In genomic region chr2:199186226-199186864, GRCh38 we compare ENCODE assay signal across 14 cellular contexts.
A peak's percentile ranks its signal among the peaks of the same experiment; 100 is the strongest.
DNase-seq lines count a peak whose midpoint lies in the region; FAIRE-seq and TF ChIP-seq lines count a peak whose summit lies in the region.
"Had no signal": no experiment of that assay in that cellular context is flagged by ENCODE, and none has a peak within 500 bp of the region (broad histone marks: within the 10 kb centered on the region; RNA-seq: fewer than 3 reads in every experiment).

No MANE protein-coding gene starts in this region.

- no peak overlapping the region for H4K8ac ChIP-seq in H1 (ENCODE audit: extremely low read depth, insufficient read depth, low read length)
- no peak overlapping the region for H4K8ac ChIP-seq in neuronal stem cell (ENCODE audit: low read depth, low read length)

- no peaks in the 10 kb centered on the region for H3K23me2 ChIP-seq in H1 (ENCODE audit: low read depth, low read length)

- H3K27me3 ChIP-seq in HUES48 (ENCODE audit: control insufficient read depth, insufficient read depth, low read length) (no peaks in the 10 kb centered on the region), H1 (replicated peaks in 1 of 4; ENCODE audit: control insufficient read depth in 3 of 4, extremely low read depth in 1 of 4, insufficient read depth in 3 of 4, low read length in 3 of 4) (no peaks in the 10 kb centered on the region), neuronal stem cell (ENCODE audit: control insufficient read depth in 3 of 3, insufficient read depth in 3 of 3, low read depth in 1 of 3, low read length in 3 of 3) (no peaks in the 10 kb centered on the region), dorsolateral prefrontal cortex (no peaks in the 10 kb centered on the region), brain microvascular endothelial cell (replicated peaks) (no peaks in the 10 kb centered on the region)

- no peaks in the 10 kb centered on the region for H3K36me3 ChIP-seq in HUES48 (ENCODE audit: control insufficient read depth, insufficient read depth, low read length)
- H3K36me3 ChIP-seq in H1 (ENCODE audit: control insufficient read depth in 2 of 4, insufficient read depth in 4 of 4, low read length in 3 of 4), result no peaks in the 10 kb centered on the region
- H3K36me3 ChIP-seq in neuronal stem cell (replicated peaks in 1 of 2; ENCODE audit: control insufficient read depth in 2 of 2, insufficient read depth in 2 of 2, low read length in 2 of 2), result no peaks in the 10 kb centered on the region
- H3K36me3 ChIP-seq in brain microvascular endothelial cell (replicated peaks), result no peaks in the 10 kb centered on the region

- TF ChIP-seq EP300 in H1 (IDR thresholded peaks at IDR 0.05; ENCODE audit: borderline replicate concordance in 1 of 2, low read depth in 2 of 2, low read length in 2 of 2), result no peak

- H2AK5ac ChIP-seq in H1 (ENCODE audit: low read depth, low read length) (no peak overlapping the region), neuronal stem cell (ENCODE audit: low read depth, low read length) (no peak overlapping the region)

- H3K9me3 ChIP-seq in HUES48 (ENCODE audit: control insufficient read depth, insufficient read depth, low read length) (no peaks in the 10 kb centered on the region), H1 (ENCODE audit: insufficient read depth in 2 of 2, low read depth in 1 of 2, low read length in 1 of 2) (no peaks in the 10 kb centered on the region), neuronal stem cell (replicated peaks in 1 of 2; ENCODE audit: control insufficient read depth in 2 of 2, insufficient read depth in 1 of 2, low read depth in 1 of 2, low read length in 2 of 2) (no peaks in the 10 kb centered on the region)

- H3K56ac ChIP-seq in H1 (replicated peaks; ENCODE audit: insufficient read length, low read depth, low read length), result no peak overlapping the region

- H3K14ac ChIP-seq in H1 (ENCODE audit: insufficient read length), result no peak overlapping the region
- H3K14ac ChIP-seq in neuronal stem cell (ENCODE audit: low read length), result no peak overlapping the region

- no peak overlapping the region for H3K23ac ChIP-seq in H1 (ENCODE audit: insufficient read length)
- no peak overlapping the region for H3K23ac ChIP-seq in neuronal stem cell (ENCODE audit: low read depth, low read length, poor library complexity)

- DNase-seq in NCI-H526 treated with DMSO at 0.1 percent for 48 hours (lab: John Stamatoyannopoulos, UW) (peak; percentile 58), H1 (ENCODE audit: low read depth in 1 of 2, low spot score in 2 of 2) (peak in 1 of 2 experiments; percentile 25), neuronal stem cell (ENCODE audit: low spot score) (no peak), dorsolateral prefrontal cortex (no peak), SKM-1 treated with dmso at 0.1 percent for 144 hours (lab: John Stamatoyannopoulos, UW; ENCODE audit: unreplicated experiment) (no peak), brain microvascular endothelial cell (no peak)
- DNase-seq: CD8-positive, alpha-beta T cell; GM23248; HFFc6; Kasumi-1; NCI-H1417 treated with DMSO at 0.1 percent for 48 hours; NCI-H2029 treated with DMSO at 0.1 percent for 48 hours; SW 1271 had no signal

- H2AFZ ChIP-seq in H1 (ENCODE audit: low read length) (no peak overlapping the region), neuronal stem cell (ENCODE audit: low read length) (peak overlapping the region; percentile 66)
- H2AFZ ChIP-seq: GM23248 had no signal

- in situ Hi-C loops in brain microvascular endothelial cell (cut with HindIII; ENCODE audit: low pct_ligation_motif_present, low sequenced_read_pairs), result no loop called here

- CTCF ChIA-PET in H1 (lab: Charles Lee; ENCODE audit: partially characterized antibody), result interaction anchor here (1.4 kb wide), 1 partner anchor 72 kb away, joined by 4 read pairs; no protein-coding TSS in a partner anchor

- FAIRE-seq in H1 (lab: Jason Lieb, UNC), result peak; percentile 13

- H3K79me1 ChIP-seq in H1 (ENCODE audit: low read depth, low read length) (no peaks in the 10 kb centered on the region), neuronal stem cell (ENCODE audit: low read depth, low read length) (no peaks in the 10 kb centered on the region)

- no peaks in the 10 kb centered on the region for H3K79me2 ChIP-seq in H1 (ENCODE audit: control insufficient read depth in 1 of 2, insufficient read depth in 2 of 2, low read length in 2 of 2)

- POLR2A ChIA-PET in H1 (lab: Charles Lee; ENCODE audit: partially characterized antibody), result no interaction called here

- no peak for TF ChIP-seq CTCF in H1 (IDR thresholded peaks at IDR 0.05; ENCODE audit: control extremely low read depth in 1 of 3, insufficient read depth in 1 of 3, low read depth in 1 of 3, low read length in 3 of 3)
- TF ChIP-seq CTCF in dorsolateral prefrontal cortex (IDR thresholded peaks at IDR 0.05 in 54 of 56, conservative IDR thresholded peaks at IDR 0.05 in 2 of 56; ENCODE audit: low read depth in 1 of 56, partially characterized antibody in 56 of 56), result no peak
- no peak for TF ChIP-seq CTCF in brain microvascular endothelial cell (IDR thresholded peaks at IDR 0.05; ENCODE audit: low read depth, low read length, missing control alignments)

- H2BK15ac ChIP-seq in H1 (ENCODE audit: low read length) (no peak overlapping the region), neuronal stem cell (ENCODE audit: low read length) (no peak overlapping the region)

- no peaks in the 10 kb centered on the region for H4K20me1 ChIP-seq in H1 (replicated peaks in 1 of 2; ENCODE audit: control insufficient read depth in 1 of 2, insufficient read depth in 2 of 2, low read length in 2 of 2)

- peak overlapping the region; percentile 85 for H3K27ac ChIP-seq in HUES48 (ENCODE audit: low read depth, low read length)
- H3K27ac ChIP-seq in H1 (ENCODE audit: low read depth, low read length), result no peak overlapping the region
- H3K27ac ChIP-seq in neuronal stem cell (replicated peaks; ENCODE audit: low read length), result no peak overlapping the region
- H3K27ac ChIP-seq in dorsolateral prefrontal cortex, result no peak overlapping the region
- H3K27ac ChIP-seq in brain microvascular endothelial cell, result no peak overlapping the region
- H3K27ac ChIP-seq: GM23248 had no signal

- intact Hi-C loops in dorsolateral prefrontal cortex (cut with DNase I), result no loop called here

- H2BK120ac ChIP-seq in H1 (replicated peaks; ENCODE audit: low read depth, low read length) (no peak overlapping the region), neuronal stem cell (ENCODE audit: low read depth, low read length) (no peak overlapping the region)

- WGBS in H1 (ENCODE audit: extremely low coverage in 1 of 2, insufficient coverage in 1 of 2, insufficient read length in 1 of 2, insufficient replicate concordance in 2 of 2, low coverage in 1 of 2, low lambda C conversion rate in 2 of 2, missing lambda C conversion rate in 1 of 2), 2 experiments, result 13% methylated on average over 2 of the region's 2 CpGs; no CpG with 5 or more reads in 1 of the 2 experiments
- WGBS in neuronal stem cell (ENCODE audit: extremely low coverage in 2 of 2, insufficient read length in 2 of 2, insufficient replicate concordance in 1 of 2), 2 donors, result no CpG with 5 or more reads among the region's 2 CpGs

- H2BK12ac ChIP-seq in H1 (ENCODE audit: low read depth, low read length) (no peak overlapping the region), neuronal stem cell (ENCODE audit: low read length) (no peak overlapping the region)

- no peak overlapping the region for H2BK20ac ChIP-seq in H1 (ENCODE audit: low read length)

- peak overlapping the region; percentile 97 for H4K5ac ChIP-seq in H1 (ENCODE audit: insufficient read length, low read depth, low read length)

- H4K91ac ChIP-seq in H1 (replicated peaks; ENCODE audit: insufficient read length, low read length), result no peak overlapping the region
- no peak overlapping the region for H4K91ac ChIP-seq in neuronal stem cell (ENCODE audit: low read depth, low read length, poor library complexity)

- no peak overlapping the region for H3K4ac ChIP-seq in H1 (replicated peaks; ENCODE audit: insufficient read length, low read depth, low read length)
- no peak overlapping the region for H3K4ac ChIP-seq in neuronal stem cell (ENCODE audit: low read length)

- no peak for TF ChIP-seq RAD21 in H1 (IDR thresholded peaks at IDR 0.05 in 1 of 2, conservative IDR thresholded peaks at IDR 0.05 in 1 of 2; ENCODE audit: low read depth in 2 of 2, low read length in 2 of 2)

- H3K4me1 ChIP-seq in HUES48 (ENCODE audit: control insufficient read depth, insufficient read depth, low read length) (peaks cover 19% of the 10 kb centered on the region), H1 (replicated peaks in 1 of 4; ENCODE audit: control insufficient read depth in 3 of 4, insufficient read depth in 4 of 4, low read length in 3 of 4) (peaks cover 0 to 8% (median 1%) of the 10 kb centered on the region in 4 experiments; a peak in 2 of 7 replicates), neuronal stem cell (ENCODE audit: control insufficient read depth in 2 of 2, insufficient read depth in 1 of 2, low read depth in 1 of 2, low read length in 2 of 2) (peaks cover 3 to 6% of the 10 kb centered on the region in 2 donors)

- H3K9ac ChIP-seq in HUES48 (ENCODE audit: low read depth, low read length) (0 out of 2 replicates have a peak overlapping the region, but pooled peaks have one; percentile 25), H1 (replicated peaks in 1 of 4; ENCODE audit: extremely low read depth in 1 of 4, low read depth in 3 of 4, low read length in 3 of 4) (no peak overlapping the region), neuronal stem cell (ENCODE audit: low read depth, low read length, poor library complexity) (no peak overlapping the region)
- H3K9ac ChIP-seq: GM23248 had no signal

- TF ChIP-seq POLR2A in H1 (IDR thresholded peaks at IDR 0.05; ENCODE audit: control extremely low read depth in 1 of 2, low read depth in 2 of 2, low read length in 2 of 2), result no peak

- no peak overlapping the region; the same call in 1 of the 2 replicates for H2BK5ac ChIP-seq in H1 (ENCODE audit: low read depth, low read length)
- H2BK5ac ChIP-seq in neuronal stem cell (ENCODE audit: low read length), result no peak overlapping the region

- H3K18ac ChIP-seq in H1 (ENCODE audit: extremely low read depth, low read length), result no peak overlapping the region; the same call in 1 of the 2 replicates
- no peak overlapping the region for H3K18ac ChIP-seq in neuronal stem cell (ENCODE audit: low read length)

- H3K4me3 ChIP-seq in HUES48 (ENCODE audit: low read depth, low read length) (peak overlapping the region; percentile 40; the same call in 1 of the 2 replicates), H1 (ENCODE audit: extremely low read depth in 1 of 4, insufficient read depth in 2 of 4, low read depth in 3 of 4, low read length in 4 of 4) (peak overlapping the region in 1 of 4 experiments; percentile 29; a peak in 1 of 8 replicates), neuronal stem cell (ENCODE audit: low read length in 2 of 2) (no peak overlapping the region), dorsolateral prefrontal cortex (no peak overlapping the region), brain microvascular endothelial cell (ENCODE audit: low read depth, low read length) (no peak overlapping the region)
- H3K4me3 ChIP-seq: GM23248 had no signal

- H3K4me2 ChIP-seq in H1 (ENCODE audit: insufficient read depth in 1 of 2, low read depth in 2 of 2, low read length in 2 of 2) (peak overlapping the region; percentile 21 to 38; a peak in 3 of 4 replicates), neuronal stem cell (ENCODE audit: insufficient read depth, low read length, poor library complexity, severe bottlenecking) (no peak overlapping the region)
